In the genomic region with DNA sequence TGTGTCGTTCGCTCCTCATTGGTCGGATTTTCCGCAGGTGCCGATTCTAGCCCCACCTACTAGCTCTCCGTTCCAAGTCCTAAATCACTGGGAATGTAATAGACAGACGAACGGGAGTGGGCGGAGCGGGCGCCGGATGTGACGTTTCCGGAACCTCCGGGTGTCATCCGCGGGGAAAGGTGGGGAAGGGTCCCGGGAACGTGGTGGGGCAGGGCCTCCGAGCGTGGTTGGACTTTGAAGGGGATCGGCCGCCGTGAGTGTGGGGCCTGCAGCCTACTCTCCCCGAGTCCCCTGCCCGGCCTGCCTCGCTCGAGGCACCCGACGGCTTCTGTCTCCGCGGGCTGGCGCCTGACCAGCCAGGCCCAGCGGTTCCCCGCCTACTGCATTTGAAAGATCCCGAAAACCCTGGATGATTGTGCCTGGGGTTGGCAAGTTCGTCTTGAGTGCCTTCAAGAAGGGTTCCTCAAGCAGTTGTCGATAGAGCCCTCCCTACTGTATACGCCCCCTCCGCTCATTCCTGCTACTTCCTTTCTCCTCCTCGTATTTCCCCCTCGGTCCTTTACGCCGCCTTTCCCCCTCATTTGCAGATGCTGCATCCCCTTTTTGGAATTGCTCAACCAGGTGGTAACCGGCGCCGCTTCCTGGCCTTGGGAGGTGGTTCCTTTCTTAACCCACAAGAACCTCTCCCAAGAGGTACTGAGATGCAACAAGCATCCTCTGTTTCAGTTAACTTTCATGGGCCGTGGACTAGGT, we compare ENCODE assay signal across 8 cellular contexts. TPM values are rescaled to one million over a fixed set of nuclear protein-coding genes. Genes with fewer than 3 reads are reported as not detected.
DNase-seq lines count a peak whose midpoint lies in the region; ATAC-seq and TF ChIP-seq lines count a peak whose summit lies in the region.

A gene (plus strand): TSS at position 144 of the 753 bp plus-strand sequence. CDS start 1,896 bp downstream, outside the sequence.

- H4K20me1 ChIP-seq in mammary epithelial cell (ENCODE audit: insufficient read depth, low read length) = no peaks in the 10 kb centered on the region

- peak within 1 kb of the TSS; percentile 90 for H2AFZ ChIP-seq in mammary epithelial cell (ENCODE audit: low read depth, low read length)

- peak within 1 kb of the TSS; percentile 87 for H3K4me2 ChIP-seq in mammary epithelial cell (ENCODE audit: insufficient read depth, low read depth, low read length)

- intact Hi-C loops in mammary epithelial cell (cut with micrococcal nuclease) = loop anchor here (1.0 to 2.0 kb wide), 2 partner anchors 98 to 319 kb away; a partner anchor contains a TSS

- H3K9me3 ChIP-seq in WERI-Rb-1 (ENCODE audit: severe bottlenecking) (no peaks in the 10 kb centered on the region), mammary epithelial cell (replicated peaks; ENCODE audit: insufficient read depth, low read length) (no peaks in the 10 kb centered on the region), iPS-18c (ENCODE audit: control insufficient read depth, insufficient read depth, low read length) (no peaks in the 10 kb centered on the region), skeletal muscle tissue (ENCODE audit: control insufficient read depth in 3 of 3, low read length in 3 of 3) (no peaks in the 10 kb centered on the region)

- ATAC-seq in GM18873 (IDR thresholded peaks at IDR 0.05; ENCODE audit: low FRiP score, unreplicated experiment) (peak; percentile 79), HG03139 (IDR thresholded peaks at IDR 0.05; ENCODE audit: unreplicated experiment) (peak; percentile 66)

- peaks cover 29% of the 10 kb centered on the region for H3K36me3 ChIP-seq in WERI-Rb-1
- peaks cover 12% of the 10 kb centered on the region for H3K36me3 ChIP-seq in mammary epithelial cell (ENCODE audit: insufficient read depth, low read length)
- H3K36me3 ChIP-seq in skeletal muscle tissue (ENCODE audit: control insufficient read depth in 3 of 3, insufficient read depth in 3 of 3, low read length in 3 of 3) = peaks cover 0 to 7% (median 5%) of the 10 kb centered on the region in 3 donors

- TSS peak; percentile 47 for BruUV-seq in mammary epithelial cell (replicated peaks; lab: Mats Ljungman, UMichigan)

- H3K27ac ChIP-seq in WERI-Rb-1 (peak within 1 kb of the TSS; percentile 83), mammary epithelial cell (ENCODE audit: insufficient read depth, low read depth, low read length) (peak within 1 kb of the TSS; percentile 94), skeletal muscle tissue (ENCODE audit: low read depth, low read length) (peak within 1 kb of the TSS; percentile 97)

- dilution Hi-C loops in mammary epithelial cell (cut with HindIII; ENCODE audit: low sequenced_read_pairs) = no loop called here

- CTCF ChIA-PET in mammary epithelial cell (lab: Charles Lee; ENCODE audit: low non-redundant PET) = interaction anchor here (0.6 to 0.8 kb wide), 3 partner anchors 322 to 703 kb away, joined by 3 to 12 read pairs (median 10); no protein-coding TSS in a partner anchor

- H3K9ac ChIP-seq in mammary epithelial cell (ENCODE audit: insufficient read depth, low read length) (peak within 1 kb of the TSS; percentile 93), skeletal muscle tissue (ENCODE audit: low read depth in 1 of 3, low read length in 3 of 3) (peak within 1 kb of the TSS; percentile 92 to 94 (median 93))

- in situ Hi-C loops in ACHN (cut with HindIII; ENCODE audit: low pct_ligation_motif_present, low pct_unique_long_range_greater_than_20kb, low sequenced_read_pairs) (no loop called here), mammary epithelial cell (cut with MboI; ENCODE audit: low sequenced_read_pairs in 2 of 2) (loop anchor here (10.0 to 25.0 kb wide), 2 partner anchors 308 to 326 kb away; a partner anchor contains a TSS)

- WGBS in mammary epithelial cell (ENCODE audit: low coverage, missing lambda C conversion rate) = under 1% methylated on average over 28 of the region's 48 CpGs

- peaks cover 39% of the 10 kb centered on the region for H3K79me2 ChIP-seq in mammary epithelial cell (ENCODE audit: insufficient read depth, low read length)

- H3K27me3 ChIP-seq in WERI-Rb-1 (ENCODE audit: insufficient read depth, low read depth, severe bottlenecking) (no peaks in the 10 kb centered on the region), mammary epithelial cell (ENCODE audit: insufficient read depth, low read length) (no peaks in the 10 kb centered on the region), skeletal muscle tissue (ENCODE audit: control insufficient read depth in 3 of 3, insufficient read depth in 3 of 3, low read length in 3 of 3) (peaks cover 0 to 3% (median 0%) of the 10 kb centered on the region in 3 donors)

- H3K4me1 ChIP-seq in mammary epithelial cell (ENCODE audit: insufficient read depth, low read length) = peaks cover 26% of the 10 kb centered on the region
- peaks cover 28 to 39% (median 33%) of the 10 kb centered on the region in 3 donors for H3K4me1 ChIP-seq in skeletal muscle tissue (ENCODE audit: control insufficient read depth in 3 of 3, insufficient read depth in 3 of 3, low read length in 3 of 3)

- H3K4me3 ChIP-seq in WERI-Rb-1 (ENCODE audit: low read depth, low read length) = peak within 1 kb of the TSS; percentile 77
- H3K4me3 ChIP-seq in mammary epithelial cell (replicated peaks in 1 of 3; ENCODE audit: insufficient read depth in 1 of 3, low read depth in 2 of 3, low read length in 3 of 3) = peak within 1 kb of the TSS; percentile 70 to 85 (median 81)
- H3K4me3 ChIP-seq in iPS-18c (ENCODE audit: insufficient read depth, low read depth, low read length) = peak within 1 kb of the TSS; percentile 91
- peak within 1 kb of the TSS; percentile 79 to 93 (median 90) for H3K4me3 ChIP-seq in skeletal muscle tissue (ENCODE audit: low read length in 3 of 3)

- peak; percentile 99 for DNase-seq in ACHN
- DNase-seq in NCI-H2227 (lab: John Stamatoyannopoulos, UW; ENCODE audit: unreplicated experiment) = peak; percentile 98
- DNase-seq in WERI-Rb-1 = peak; percentile 98
- DNase-seq in mammary epithelial cell = peak; percentile 94

- no peak for TF ChIP-seq CTCF in WERI-Rb-1 (IDR thresholded peaks at IDR 0.05; ENCODE audit: low read depth, low read length)
- TF ChIP-seq CTCF in mammary epithelial cell (conservative IDR thresholded peaks at IDR 0.05 in 1 of 2, IDR thresholded peaks at IDR 0.05 in 1 of 2; ENCODE audit: extremely low read depth in 1 of 2, insufficient read depth in 1 of 2, low read depth in 1 of 2, low read length in 2 of 2) = no peak

RNA-seq across cellular contexts. Expression of the gene that starts here (rescaled TPM):
- 10 to 100 TPM; 52.2 to 77.8 TPM for total RNA-seq in mammary epithelial cell
- polyA plus RNA-seq in mammary epithelial cell = 78.6 TPM
- polyA minus RNA-seq in mammary epithelial cell = 73.9 TPM
- 12.0 TPM for total RNA-seq in skeletal muscle tissue

Comparison
In these comparisons a context has a peak if more than half of its experiments do, and no peak if none do; other contexts are left out.
1. Peak in every context shown above with its lines: DNase-seq, ATAC-seq, H3K4me3 ChIP-seq and H3K27ac ChIP-seq.